14 cellular contexts compared by ENCODE assay signal in the genomic region with DNA sequence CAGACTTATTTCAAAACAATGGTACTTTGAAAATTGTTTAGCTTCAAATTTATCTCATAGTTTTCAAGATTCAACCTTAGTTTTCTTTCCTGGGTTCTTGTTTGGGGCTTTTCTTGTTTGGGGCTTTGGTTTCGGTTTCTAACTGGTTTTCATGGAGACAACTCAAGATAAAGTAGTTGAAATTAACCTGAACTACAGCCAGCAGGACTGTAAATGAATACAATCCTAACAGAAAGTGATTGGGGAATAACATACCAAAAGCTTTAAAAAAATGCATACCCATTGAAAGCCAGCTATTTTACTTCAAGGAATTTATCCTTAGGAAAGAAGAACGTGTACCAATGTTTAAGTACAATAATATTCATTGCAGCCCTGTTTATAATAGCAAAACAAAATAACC.
DNase-seq lines count a peak whose midpoint lies in the region; ATAC-seq, FAIRE-seq and TF ChIP-seq lines count a peak whose summit lies in the region.
"Had no signal": no experiment of that assay in that cellular context is flagged by ENCODE, and none has a peak within 500 bp of the region (broad histone marks: within the 10 kb centered on the region; RNA-seq: fewer than 3 reads in every experiment).

No MANE protein-coding gene starts in this region.

- DNase-seq in SJSA1 (ENCODE audit: low read depth in 1 of 2, low spot score in 2 of 2) (peak in 1 of 2 experiments; percentile 19), coronary artery (ENCODE audit: low spot score) (no peak), thoracic aorta (ENCODE audit: low spot score) (no peak), D721Med (ENCODE audit: insufficient read length, low spot score) (no peak), body of pancreas (no peak)
- no peak for DNase-seq in stimulated activated CD4-positive, alpha-beta T cell treated with anti-CD3 and anti-CD28 coated beads, Interleukin-4, amount 100 ng/mL, for 24 hours
- DNase-seq: BE2C; CD4-positive, alpha-beta memory T cell; GOT3; KBM-7; NCI-H1417; NCI-H2029; NCI-H510A treated with DMSO at 0.1 percent for 48 hours had no signal

- H3K79me2 ChIP-seq in KMS-11 (ENCODE audit: insufficient read depth, low read depth): no peaks in the 10 kb centered on the region

- no peak for TF ChIP-seq POLR2A in body of pancreas (IDR thresholded peaks at IDR 0.05)

- H3K9ac ChIP-seq in KMS-11: no peak overlapping the region

- ATAC-seq in thoracic aorta (ENCODE audit: insufficient number of reproducible peaks, low FRiP score, low read depth) (no peak), body of pancreas (no peak)

- no peaks in the 10 kb centered on the region for H4K20me1 ChIP-seq in KMS-11 (ENCODE audit: insufficient read depth)

- H3K4me1 ChIP-seq in KMS-11 (ENCODE audit: low read depth, poor library complexity, severe bottlenecking) (no peaks in the 10 kb centered on the region), SJSA1 (replicated peaks) (peaks cover 7% of the 10 kb centered on the region), thoracic aorta (ENCODE audit: control insufficient read depth in 1 of 2, low read depth in 2 of 2) (peaks cover 0 to 8% of the 10 kb centered on the region in 2 donors), body of pancreas (no peaks in the 10 kb centered on the region)
- H3K4me1 ChIP-seq: BE2C had no signal

- intact Hi-C loops in body of pancreas (cut with DNase I): no loop called here

- H3K27ac ChIP-seq in KMS-11 (no peak overlapping the region), SJSA1 (0 out of 2 replicates have a peak overlapping the region, but pooled peaks have one; percentile 19), coronary artery (no peak overlapping the region), thoracic aorta (no peak overlapping the region), body of pancreas (no peak overlapping the region)

- no peak overlapping the region for H2AFZ ChIP-seq in KMS-11 (ENCODE audit: low read depth)

- H3K9me3 ChIP-seq in SJSA1 (replicated peaks): no peaks in the 10 kb centered on the region
- no peaks in the 10 kb centered on the region for H3K9me3 ChIP-seq in thoracic aorta
- H3K9me3 ChIP-seq in body of pancreas: no peaks in the 10 kb centered on the region
- H3K9me3 ChIP-seq: BE2C had no signal

- 0 out of 2 replicates have a peak overlapping the region, but pooled peaks have one; percentile 10 for H3K4me2 ChIP-seq in KMS-11

- FAIRE-seq in D721Med (lab: Jason Lieb, UNC): no peak

- H3K27me3 ChIP-seq in KMS-11 (ENCODE audit: insufficient read depth, low read depth) (no peaks in the 10 kb centered on the region), SJSA1 (replicated peaks) (no peaks in the 10 kb centered on the region), thoracic aorta (replicated peaks; ENCODE audit: insufficient read depth) (no peaks in the 10 kb centered on the region), body of pancreas (no peaks in the 10 kb centered on the region)
- H3K27me3 ChIP-seq: BE2C had no signal

- H3K36me3 ChIP-seq in KMS-11 (ENCODE audit: insufficient read depth) (no peaks in the 10 kb centered on the region), SJSA1 (no peaks in the 10 kb centered on the region), thoracic aorta (no peaks in the 10 kb centered on the region), body of pancreas (replicated peaks in 1 of 2; ENCODE audit: insufficient read depth in 1 of 2, low read depth in 2 of 2) (no peaks in the 10 kb centered on the region)
- H3K36me3 ChIP-seq: BE2C had no signal

- TF ChIP-seq CTCF in KMS-11 (conservative IDR thresholded peaks at IDR 0.05; ENCODE audit: low read depth, low read length) (no peak), coronary artery (IDR thresholded peaks at IDR 0.05) (no peak), thoracic aorta (IDR thresholded peaks at IDR 0.05) (no peak), D721Med (IDR thresholded peaks at IDR 0.05; ENCODE audit: insufficient read depth, missing control alignments) (no peak), body of pancreas (IDR thresholded peaks at IDR 0.05) (no peak)

- WGBS in body of pancreas, 2 donors: 13 to 21% methylated on average over 2 of the region's 2 CpGs

- H3K4me3 ChIP-seq in KMS-11 (IDR thresholded peaks at IDR 0.05; ENCODE audit: insufficient read depth, low read depth, low read length) (no peak overlapping the region), SJSA1 (peak overlapping the region; percentile 15; the same call in 1 of the 2 replicates), coronary artery (peak overlapping the region; percentile 25), thoracic aorta (peak overlapping the region; percentile 34), body of pancreas (no peak overlapping the region)

Comparison
In these comparisons a context has a peak if more than half of its experiments do, and no peak if none do; other contexts are left out.
1. H3K4me3 ChIP-seq: peak in SJSA1 (single experiment), coronary artery (single experiment) and thoracic aorta (single experiment); none in KMS-11 (single experiment) and body of pancreas (0 of 2).